ENCODE assay signal across 8 cellular contexts in genomic region chr1:3312894-3313578, GRCh38.
DNase-seq lines count a peak whose midpoint lies in the region; ATAC-seq, FAIRE-seq and TF ChIP-seq lines count a peak whose summit lies in the region.

No MANE protein-coding gene starts in this region.

- TF ChIP-seq POLR2A in H1 (IDR thresholded peaks at IDR 0.05; ENCODE audit: control extremely low read depth in 1 of 2, low read depth in 2 of 2, low read length in 2 of 2), result no peak

- peak overlapping the region; percentile 45; the same call in 1 of the 2 replicates for H2AFZ ChIP-seq in H1 (ENCODE audit: low read length)

- no peak for TF ChIP-seq EP300 in H1 (IDR thresholded peaks at IDR 0.05; ENCODE audit: borderline replicate concordance in 1 of 2, low read depth in 2 of 2, low read length in 2 of 2)

- FAIRE-seq in H1 (lab: Jason Lieb, UNC), result no peak

- DNase-seq in activated CD4-positive, CD25-positive, alpha-beta regulatory T cell treated with anti-CD3 and anti-CD28 coated beads, Interleukin-2, amount 50 U/mL, for 72 hours, result peak; percentile 56
- peak in 1 of 2 experiments; percentile 59 for DNase-seq in H1 (ENCODE audit: low read depth in 1 of 2, low spot score in 2 of 2)
- DNase-seq in mesenteric fat pad (ENCODE audit: low spot score), result peak; percentile 95
- peak; percentile 9 for DNase-seq in stimulated activated CD8-positive, alpha-beta memory T cell treated with anti-CD3 and anti-CD28 coated beads, Interleukin-15, amount 100 ng/mL, for 24 hours (ENCODE audit: low read depth)
- DNase-seq in NCI-H2227 (lab: John Stamatoyannopoulos, UW; ENCODE audit: unreplicated experiment), result no peak
- DNase-seq in NCI-H2107 treated with DMSO at 0.1 percent for 48 hours (lab: John Stamatoyannopoulos, UW; ENCODE audit: unreplicated experiment), result no peak

- peak overlapping the region; percentile 40 for H2BK20ac ChIP-seq in H1 (ENCODE audit: low read length)

- H4K91ac ChIP-seq in H1 (replicated peaks; ENCODE audit: insufficient read length, low read length), result peak overlapping the region; percentile 44

- H3K79me2 ChIP-seq in H1 (ENCODE audit: control insufficient read depth in 1 of 2, insufficient read depth in 2 of 2, low read length in 2 of 2), result no peaks in the 10 kb centered on the region

- H3K4ac ChIP-seq in H1 (replicated peaks; ENCODE audit: insufficient read length, low read depth, low read length), result no peak overlapping the region

- no peak overlapping the region for H3K14ac ChIP-seq in H1 (ENCODE audit: insufficient read length)

- H2BK12ac ChIP-seq in H1 (ENCODE audit: low read depth, low read length), result peak overlapping the region; percentile 60

- peaks cover 0 to 41% (median 25%) of the 10 kb centered on the region in 4 experiments; a peak in 4 of 7 replicates for H3K27me3 ChIP-seq in H1 (replicated peaks in 1 of 4; ENCODE audit: control insufficient read depth in 3 of 4, extremely low read depth in 1 of 4, insufficient read depth in 3 of 4, low read length in 3 of 4)

- CTCF ChIA-PET in HEK293 (lab: Yijun Ruan, JAX), result interaction anchor here (0.5 to 1.0 kb wide), 4 partner anchors 13 to 527 kb away, joined by 3 to 4 read pairs (median 3); no protein-coding TSS in a partner anchor
- CTCF ChIA-PET in H1 (lab: Charles Lee; ENCODE audit: partially characterized antibody), result interaction anchor here (1.1 kb wide), 1 partner anchor 74 kb away, joined by 3 read pairs; no protein-coding TSS in a partner anchor

- H3K18ac ChIP-seq in H1 (ENCODE audit: extremely low read depth, low read length), result peak overlapping the region; percentile 1; the same call in 1 of the 2 replicates

- H2BK15ac ChIP-seq in H1 (ENCODE audit: low read length), result peak overlapping the region; percentile 19; the same call in 1 of the 2 replicates

- no peak overlapping the region for H3K4me3 ChIP-seq in HEK293 (ENCODE audit: low read depth, low read length)
- peak overlapping the region in 1 of 4 experiments; percentile 16; a peak in 1 of 8 replicates for H3K4me3 ChIP-seq in H1 (ENCODE audit: extremely low read depth in 1 of 4, insufficient read depth in 2 of 4, low read depth in 3 of 4, low read length in 4 of 4)

- TF ChIP-seq CTCF in HEK293 (tag by site-specific recombination; IDR thresholded peaks at IDR 0.05), result no peak
- TF ChIP-seq CTCF in H1 (IDR thresholded peaks at IDR 0.05; ENCODE audit: control extremely low read depth in 1 of 3, insufficient read depth in 1 of 3, low read depth in 1 of 3, low read length in 3 of 3), result no peak

- no peak overlapping the region for H3K9ac ChIP-seq in H1 (replicated peaks in 1 of 4; ENCODE audit: extremely low read depth in 1 of 4, low read depth in 3 of 4, low read length in 3 of 4)

- peak overlapping the region; percentile 83 for H4K8ac ChIP-seq in H1 (ENCODE audit: extremely low read depth, insufficient read depth, low read length)

- H3K9me3 ChIP-seq in HEK293 (ENCODE audit: control insufficient read depth, insufficient read depth, low read depth, low read length) (no peaks in the 10 kb centered on the region), H1 (ENCODE audit: insufficient read depth in 2 of 2, low read depth in 1 of 2, low read length in 1 of 2) (no peaks in the 10 kb centered on the region)

- no peak for TF ChIP-seq RAD21 in H1 (IDR thresholded peaks at IDR 0.05 in 1 of 2, conservative IDR thresholded peaks at IDR 0.05 in 1 of 2; ENCODE audit: low read depth in 2 of 2, low read length in 2 of 2)

- H2AK5ac ChIP-seq in H1 (ENCODE audit: low read depth, low read length), result peak overlapping the region; percentile 11; the same call in 1 of the 2 replicates

- H3K27ac ChIP-seq in HEK293 (ENCODE audit: extremely low read depth, low read depth, low read length), result peak overlapping the region; percentile 20; the same call in 1 of the 2 replicates
- no peak overlapping the region for H3K27ac ChIP-seq in H1 (ENCODE audit: low read depth, low read length)

- H3K36me3 ChIP-seq in HEK293 (ENCODE audit: control insufficient read depth in 2 of 2, insufficient read depth in 1 of 2, low read length in 2 of 2) (no peaks in the 10 kb centered on the region), H1 (ENCODE audit: control insufficient read depth in 2 of 4, insufficient read depth in 4 of 4, low read length in 3 of 4) (no peaks in the 10 kb centered on the region)

- H2BK120ac ChIP-seq in H1 (replicated peaks; ENCODE audit: low read depth, low read length), result no peak overlapping the region

- no peaks in the 10 kb centered on the region for H3K79me1 ChIP-seq in H1 (ENCODE audit: low read depth, low read length)

- H2BK5ac ChIP-seq in H1 (ENCODE audit: low read depth, low read length), result peak overlapping the region; percentile 73; the same call in 1 of the 2 replicates

- H4K5ac ChIP-seq in H1 (ENCODE audit: insufficient read length, low read depth, low read length), result no peak overlapping the region

- H4K20me1 ChIP-seq in H1 (replicated peaks in 1 of 2; ENCODE audit: control insufficient read depth in 1 of 2, insufficient read depth in 2 of 2, low read length in 2 of 2), result peaks cover 0 to 3% of the 10 kb centered on the region in 2 experiments

- no peaks in the 10 kb centered on the region; the same call in 1 of the 2 replicates for H3K4me1 ChIP-seq in HEK293 (ENCODE audit: control insufficient read depth, insufficient read depth, low read length)
- peaks cover 5 to 25% (median 15%) of the 10 kb centered on the region in 4 experiments for H3K4me1 ChIP-seq in H1 (replicated peaks in 1 of 4; ENCODE audit: control insufficient read depth in 3 of 4, insufficient read depth in 4 of 4, low read length in 3 of 4)

- H3K56ac ChIP-seq in H1 (replicated peaks; ENCODE audit: insufficient read length, low read depth, low read length), result no peak overlapping the region

- no peak for ATAC-seq in GM18867 (IDR thresholded peaks at IDR 0.05; ENCODE audit: unreplicated experiment)

- H3K4me2 ChIP-seq in H1 (ENCODE audit: insufficient read depth in 1 of 2, low read depth in 2 of 2, low read length in 2 of 2), result peak overlapping the region; percentile 0 to 4; a peak in 2 of 4 replicates

- no peaks in the 10 kb centered on the region for H3K23me2 ChIP-seq in H1 (ENCODE audit: low read depth, low read length)

- POLR2A ChIA-PET in HEK293 (lab: Yijun Ruan, JAX), result interaction anchor here (0.7 kb wide), 1 partner anchor 12 kb away, joined by 4 read pairs; no protein-coding TSS in a partner anchor
- POLR2A ChIA-PET in H1 (lab: Charles Lee; ENCODE audit: partially characterized antibody), result no interaction called here

- WGBS in H1 (ENCODE audit: extremely low coverage in 1 of 2, insufficient coverage in 1 of 2, insufficient read length in 1 of 2, insufficient replicate concordance in 2 of 2, low coverage in 1 of 2, low lambda C conversion rate in 2 of 2, missing lambda C conversion rate in 1 of 2), 2 experiments, result 51% methylated on average over 38 of the region's 38 CpGs; no CpG with 5 or more reads in 1 of the 2 experiments

- H3K23ac ChIP-seq in H1 (ENCODE audit: insufficient read length), result no peak overlapping the region

TF ChIP-seq in HEK293, 187 proteins besides CTCF, POLR2A, EP300 and RAD21 (continues in another document):
- TF ChIP-seq ZNF501 (tag by site-specific recombination; IDR thresholded peaks at IDR 0.05) (no peak), ZNF157 (tag by site-specific recombination; IDR thresholded peaks at IDR 0.05) (no peak), ZNF658 (tag by site-specific recombination; IDR thresholded peaks at IDR 0.05) (no peak), ZNF354C (tag by site-specific recombination; IDR thresholded peaks at IDR 0.05; ENCODE audit: borderline replicate concordance, low read depth) (no peak), ZEB2 (tag by site-specific recombination; IDR thresholded peaks at IDR 0.05) (peak; percentile 85)
- TF ChIP-seq, protein P1, sequence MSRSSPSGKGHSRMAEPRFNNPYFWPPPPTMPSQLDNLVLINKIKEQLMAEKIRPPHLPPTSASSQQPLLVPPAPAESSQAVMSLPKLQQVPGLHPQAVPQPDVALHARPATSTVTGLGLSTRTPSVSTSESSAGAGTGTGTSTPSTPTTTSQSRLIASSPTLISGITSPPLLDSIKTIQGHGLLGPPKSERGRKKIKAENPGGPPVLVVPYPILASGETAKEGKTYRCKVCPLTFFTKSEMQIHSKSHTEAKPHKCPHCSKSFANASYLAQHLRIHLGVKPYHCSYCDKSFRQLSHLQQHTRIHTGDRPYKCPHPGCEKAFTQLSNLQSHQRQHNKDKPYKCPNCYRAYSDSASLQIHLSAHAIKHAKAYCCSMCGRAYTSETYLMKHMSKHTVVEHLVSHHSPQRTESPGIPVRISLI (tag by site-specific recombination; IDR thresholded peaks at IDR 0.05), result no peak

TF ChIP-seq in H1, 55 proteins besides CTCF, POLR2A, EP300 and RAD21 (continues in another document):
- TF ChIP-seq JUN (IDR thresholded peaks at IDR 0.05; ENCODE audit: low read depth, low read length), result 0 out of 2 replicates have a peak, but pooled peaks have one; percentile 7
- TF ChIP-seq ATF3 (IDR thresholded peaks at IDR 0.05; ENCODE audit: insufficient read depth, low read depth, low read length), result 0 out of 2 replicates have a peak, but pooled peaks have one; percentile 20
- no peak for TF ChIP-seq TEAD4 (IDR thresholded peaks at IDR 0.05; ENCODE audit: low read depth, low read length)
- TF ChIP-seq CEBPB (IDR thresholded peaks at IDR 0.05; ENCODE audit: low read depth, low read length), result no peak
- TF ChIP-seq POU5F1 (IDR thresholded peaks at IDR 0.05; ENCODE audit: low read depth, low read length), result no peak
- TF ChIP-seq, protein P2, sequence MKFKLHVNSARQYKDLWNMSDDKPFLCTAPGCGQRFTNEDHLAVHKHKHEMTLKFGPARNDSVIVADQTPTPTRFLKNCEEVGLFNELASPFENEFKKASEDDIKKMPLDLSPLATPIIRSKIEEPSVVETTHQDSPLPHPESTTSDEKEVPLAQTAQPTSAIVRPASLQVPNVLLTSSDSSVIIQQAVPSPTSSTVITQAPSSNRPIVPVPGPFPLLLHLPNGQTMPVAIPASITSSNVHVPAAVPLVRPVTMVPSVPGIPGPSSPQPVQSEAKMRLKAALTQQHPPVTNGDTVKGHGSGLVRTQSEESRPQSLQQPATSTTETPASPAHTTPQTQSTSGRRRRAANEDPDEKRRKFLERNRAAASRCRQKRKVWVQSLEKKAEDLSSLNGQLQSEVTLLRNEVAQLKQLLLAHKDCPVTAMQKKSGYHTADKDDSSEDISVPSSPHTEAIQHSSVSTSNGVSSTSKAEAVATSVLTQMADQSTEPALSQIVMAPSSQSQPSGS (IDR thresholded peaks at IDR 0.05; ENCODE audit: low read length), result no peak
- TF ChIP-seq NRF1 (IDR thresholded peaks at IDR 0.05; ENCODE audit: low read depth, low read length), result no peak
- no peak for TF ChIP-seq SRF (IDR thresholded peaks at IDR 0.05; ENCODE audit: low read depth, low read length)
- no peak for TF ChIP-seq TCF12 (IDR thresholded peaks at IDR 0.05; ENCODE audit: low read depth, low read length)
- no peak for TF ChIP-seq GABPA (IDR thresholded peaks at IDR 0.05; ENCODE audit: borderline replicate concordance, insufficient read depth, low read length)
- peak; percentile 62; the same call in 1 of the 2 replicates for TF ChIP-seq MAFK (IDR thresholded peaks at IDR 0.05; ENCODE audit: low read depth, low read length)

Comparison
In these comparisons a context has a peak if more than half of its experiments do, and no peak if none do; other contexts are left out.
1. DNase-seq: peak in activated CD4-positive, CD25-positive, alpha-beta regulatory T cell treated with anti-CD3 and anti-CD28 coated beads, Interleukin-2, amount 50 U/mL, for 72 hours (single experiment), mesenteric fat pad (single experiment) and stimulated activated CD8-positive, alpha-beta memory T cell treated with anti-CD3 and anti-CD28 coated beads, Interleukin-15, amount 100 ng/mL, for 24 hours (single experiment); none in NCI-H2227 (single experiment) and NCI-H2107 treated with DMSO at 0.1 percent for 48 hours (single experiment).